Comparison of ENCODE assay signal across 18 cellular contexts in the genomic region with DNA sequence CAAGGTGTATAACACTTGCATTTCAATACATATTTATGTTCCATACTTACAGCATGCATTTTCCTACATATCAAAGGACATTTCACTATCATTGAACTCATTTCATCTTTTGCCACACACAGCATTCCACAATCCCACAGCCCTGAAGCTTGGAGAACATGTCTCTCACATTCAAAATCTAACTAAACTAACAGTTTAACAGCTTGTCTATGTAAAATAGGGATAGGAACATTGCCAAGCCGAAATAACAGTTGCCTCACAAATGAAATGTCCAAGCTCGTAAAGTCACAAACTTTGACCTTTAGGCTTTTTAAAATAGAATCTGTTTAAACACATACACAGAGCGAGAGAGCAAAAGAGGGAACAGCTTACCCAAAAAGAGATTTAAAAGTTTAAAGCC.
"Had no signal": no experiment of that assay in that cellular context is flagged by ENCODE, and none has a peak within 500 bp of the region (broad histone marks: within the 10 kb centered on the region; RNA-seq: fewer than 3 reads in every experiment).

No MANE protein-coding gene starts in this region.

- H3K27ac Mint-ChIP-seq: dendritic cell treated with granulocyte-macrophage colony-stimulating factor and Interleukin-4, amounts not matched to agents 40 ng/mL and 50 ng/mL, for 4 days; memory B cell; nephron; stimulated activated effector memory CD8-positive, alpha-beta T cell treated with anti-CD3 and anti-CD28 coated beads, Interleukin-12 subunit alpha, Interleukin-12 subunit beta, amount 100 ng/mL, for 72 hours had no signal

- H3K36me3 ChIP-seq: brain microvascular endothelial cell, ovary, sigmoid colon, thyroid gland had no signal

- H3K9me3 ChIP-seq: ovary, sigmoid colon, thyroid gland had no signal

- H3K4me3 Mint-ChIP-seq: dendritic cell treated with granulocyte-macrophage colony-stimulating factor and Interleukin-4, amounts not matched to agents 40 ng/mL and 50 ng/mL, for 4 days; memory B cell; nephron; stimulated activated effector memory CD8-positive, alpha-beta T cell treated with anti-CD3 and anti-CD28 coated beads, Interleukin-12 subunit alpha, Interleukin-12 subunit beta, amount 100 ng/mL, for 72 hours had no signal

- H3K27me3 ChIP-seq: brain microvascular endothelial cell, ovary, sigmoid colon, thyroid gland had no signal

- H3K4me1 Mint-ChIP-seq: memory B cell; stimulated activated effector memory CD8-positive, alpha-beta T cell treated with anti-CD3 and anti-CD28 coated beads, Interleukin-12 subunit alpha, Interleukin-12 subunit beta, amount 100 ng/mL, for 72 hours had no signal

- H3K27ac ChIP-seq: brain microvascular endothelial cell, ovary, sigmoid colon, thyroid gland had no signal

- ATAC-seq: left lobe of liver; stimulated activated effector memory CD8-positive, alpha-beta T cell treated with anti-CD3 and anti-CD28 coated beads, Interleukin-12 subunit alpha, Interleukin-12 subunit beta, amount 100 ng/mL, for 72 hours had no signal

- H3K9me3 Mint-ChIP-seq: dendritic cell treated with granulocyte-macrophage colony-stimulating factor and Interleukin-4, amounts not matched to agents 40 ng/mL and 50 ng/mL, for 4 days; nephron had no signal

- DNase-seq: activated CD4-positive, alpha-beta T cell treated with anti-CD3 and anti-CD28 coated beads, Interleukin-2, amount 50 U/mL, for 4 hours; activated CD4-positive, CD25-positive, alpha-beta regulatory T cell treated with anti-CD3 and anti-CD28 coated beads, Interleukin-2, amount 50 U/mL, for 72 hours; activated naive CD4-positive, alpha-beta T cell; activated T-cell treated with anti-CD3 and anti-CD28 coated beads for 4 hours; anterior cingulate cortex; brain microvascular endothelial cell; cerebellar nuclear complex; hippocampal formation; ovary; sigmoid colon; stimulated activated CD4-positive, alpha-beta T cell treated with anti-CD3 and anti-CD28 coated beads, Interleukin-12 subunit alpha, Interleukin-12 subunit beta, amount 100 ng/mL, for 4 hours; thyroid gland had no signal

- H3K36me3 Mint-ChIP-seq: memory B cell; stimulated activated effector memory CD8-positive, alpha-beta T cell treated with anti-CD3 and anti-CD28 coated beads, Interleukin-12 subunit alpha, Interleukin-12 subunit beta, amount 100 ng/mL, for 72 hours had no signal

- H3K4me3 ChIP-seq: ovary, sigmoid colon, thyroid gland had no signal

- FAIRE-seq: keratinocyte had no signal

- H3K4me1 ChIP-seq: thyroid gland had no signal

- H3K27me3 Mint-ChIP-seq: dendritic cell treated with granulocyte-macrophage colony-stimulating factor and Interleukin-4, amounts not matched to agents 40 ng/mL and 50 ng/mL, for 4 days; memory B cell had no signal
